ENCODE assay signal across 8 cellular contexts in genomic region chr9:94213513-94214124, GRCh38. TPM values are rescaled to one million over a fixed set of nuclear protein-coding genes. Genes with fewer than 3 reads are reported as not detected.
A peak's percentile ranks its signal among the peaks of the same experiment; 100 is the strongest.
DNase-seq lines count a peak whose midpoint lies in the region; ATAC-seq and TF ChIP-seq lines count a peak whose summit lies in the region.

No MANE protein-coding gene starts in this region.

- H3K27ac ChIP-seq in HL-60 (replicated peaks): no peak overlapping the region

- DNase-seq in CD14-positive monocyte (ENCODE audit: low spot score): peak; percentile 77
- DNase-seq in HL-60 (ENCODE audit: low read depth in 1 of 2, low spot score in 1 of 2): peak; percentile 54 to 87
- DNase-seq in NCI-H774 (lab: John Stamatoyannopoulos, UW): peak; percentile 81
- peak; percentile 65 for DNase-seq in activated CD4-positive, alpha-beta T cell treated with anti-CD3 and anti-CD28 coated beads, Interleukin-2, amount 50 U/mL, for 1 hour
- DNase-seq in dermis blood vessel endothelial cell: peak; percentile 89
- peak; percentile 68 to 94 for DNase-seq in lower leg skin (ENCODE audit: low spot score in 2 of 2)
- DNase-seq in stimulated activated CD8-positive, alpha-beta memory T cell treated with anti-CD3 and anti-CD28 coated beads, Interleukin-12 subunit alpha, Interleukin-12 subunit beta, amount 100 ng/mL, for 1 hour (ENCODE audit: low read depth): peak; percentile 56

- H3K27me3 Mint-ChIP-seq in CD14-positive monocyte (ENCODE audit: low read depth in 3 of 3): peaks cover 2 to 11% (median 2%) of the 10 kb centered on the region in 3 donors

- H3K27ac Mint-ChIP-seq in CD14-positive monocyte: no peak overlapping the region

- TF ChIP-seq POLR2A in lower leg skin (IDR thresholded peaks at IDR 0.05): no peak

- H3K36me3 Mint-ChIP-seq in CD14-positive monocyte: no peaks in the 10 kb centered on the region

- H3K4me3 ChIP-seq in HL-60 (replicated peaks; ENCODE audit: insufficient read depth, low read length): no peak overlapping the region
- no peak overlapping the region for H3K4me3 ChIP-seq in lower leg skin (ENCODE audit: low read depth, poor library complexity, severe bottlenecking)

- peaks cover 0 to 4% (median 0%) of the 10 kb centered on the region in 7 donors for H3K9me3 Mint-ChIP-seq in CD14-positive monocyte

- H3K4me1 Mint-ChIP-seq in CD14-positive monocyte: peaks cover 4% of the 10 kb centered on the region

- no peaks in the 10 kb centered on the region for H3K27me3 ChIP-seq in HL-60 (ENCODE audit: insufficient read depth, poor library complexity, severe bottlenecking)

- intact Hi-C loops in CD14-positive monocyte (cut with micrococcal nuclease): loop anchor here (2.0 kb wide), 1 partner anchor 149 kb away; no protein-coding TSS in a partner anchor
- intact Hi-C loops in lower leg skin (cut with DNase I; ENCODE audit: low total_unique reads): loop anchor here (5.0 kb wide), 1 partner anchor 151 kb away; no protein-coding TSS in a partner anchor

- WGBS in lower leg skin, 2 donors: 13 to 14% methylated on average over 12 of the region's 12 CpGs

- peak overlapping the region in 1 of 2 donors; percentile 71 for H3K4me3 Mint-ChIP-seq in CD14-positive monocyte

- TF ChIP-seq CTCF in CD14-positive monocyte (IDR thresholded peaks at IDR 0.05): peak; percentile 81
- peak; percentile 52 for TF ChIP-seq CTCF in HL-60 (IDR thresholded peaks at IDR 0.05; ENCODE audit: insufficient read depth, low read length)
- TF ChIP-seq CTCF in lower leg skin (IDR thresholded peaks at IDR 0.05): peak in 1 of 3 donors; percentile 29

- ATAC-seq in GM19395 (IDR thresholded peaks at IDR 0.05; ENCODE audit: unreplicated experiment): peak; percentile 89

RNA-seq across cellular contexts. Expression of gene ZNF169, which starts 45.5 kb away (rescaled TPM):
- 1 to 10 TPM in 1 of 2 donors, under 1 TPM in 1; 0.90 to 1.1 TPM for polyA plus RNA-seq in CD14-positive monocyte
- total RNA-seq in dermis blood vessel endothelial cell (4.3 and 6.3 TPM in 2 replicates), lower leg skin (10 to 100 TPM in 2 of 4 donors, 1 to 10 TPM in 2; 6.0 to 22.8 (median 8.2) TPM)
